In the genomic region with DNA sequence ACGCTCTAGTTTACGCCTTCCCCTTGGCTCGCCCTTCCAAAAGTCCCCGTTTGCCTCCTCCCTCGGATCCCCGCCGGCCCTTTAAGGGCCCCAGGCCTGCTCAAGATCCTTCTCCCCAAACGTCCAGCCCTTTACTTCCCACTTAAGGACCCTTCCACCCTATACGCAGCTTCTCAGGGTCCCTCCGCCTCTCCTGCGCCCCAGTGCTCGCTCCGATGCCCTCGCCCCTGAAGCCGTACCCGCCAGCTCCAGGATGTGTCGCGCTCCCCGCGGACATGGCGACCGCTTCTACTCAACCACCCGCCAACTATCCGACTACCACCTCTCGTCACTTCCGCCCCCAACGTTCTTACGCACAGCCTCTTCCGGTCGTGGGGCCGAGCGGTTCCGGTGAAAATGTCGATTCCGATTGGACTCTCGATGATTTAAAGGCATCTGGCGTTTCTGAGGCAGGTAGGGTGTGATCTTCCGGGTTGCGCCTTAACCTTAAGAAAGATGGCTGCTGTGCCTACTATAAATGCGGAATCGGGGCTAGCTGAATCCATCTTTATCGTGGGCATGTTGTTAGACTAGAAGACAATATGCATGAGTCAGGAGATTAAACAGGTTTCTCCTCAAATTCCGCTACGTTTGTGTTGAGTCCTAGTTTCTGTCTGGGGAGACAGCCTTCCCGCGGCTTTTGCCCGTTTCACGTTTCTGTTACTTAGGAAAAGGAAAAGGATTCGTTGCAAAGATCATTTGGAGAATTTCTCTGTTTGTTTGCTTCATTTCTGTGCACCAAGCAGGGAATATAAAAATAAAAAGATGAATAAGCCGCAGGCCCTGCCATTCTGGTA, we compare ENCODE assay signal across 1 cellular context.
TF ChIP-seq lines count a peak whose summit lies in the region.

A gene (minus strand): TSS at position 317 of the 836 bp plus-strand sequence. CDS start 40 bp downstream, at position 277.

TF ChIP-seq in K562, 482 proteins besides CTCF, POLR2A, EP300 and RAD21 (continued from another document and continues in another):
- TF ChIP-seq, protein P1, sequence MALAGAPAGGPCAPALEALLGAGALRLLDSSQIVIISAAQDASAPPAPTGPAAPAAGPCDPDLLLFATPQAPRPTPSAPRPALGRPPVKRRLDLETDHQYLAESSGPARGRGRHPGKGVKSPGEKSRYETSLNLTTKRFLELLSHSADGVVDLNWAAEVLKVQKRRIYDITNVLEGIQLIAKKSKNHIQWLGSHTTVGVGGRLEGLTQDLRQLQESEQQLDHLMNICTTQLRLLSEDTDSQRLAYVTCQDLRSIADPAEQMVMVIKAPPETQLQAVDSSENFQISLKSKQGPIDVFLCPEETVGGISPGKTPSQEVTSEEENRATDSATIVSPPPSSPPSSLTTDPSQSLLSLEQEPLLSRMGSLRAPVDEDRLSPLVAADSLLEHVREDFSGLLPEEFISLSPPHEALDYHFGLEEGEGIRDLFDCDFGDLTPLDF (CRISPR knock-in tag; IDR thresholded peaks at IDR 0.05) = 0 out of 2 replicates have a peak, but pooled peaks have one; percentile 31
- TF ChIP-seq TEAD4 (IDR thresholded peaks at IDR 0.05; ENCODE audit: low read length) (peak; percentile 33; the same call in 1 of the 2 replicates), TEAD4 (CRISPR knock-in tag; IDR thresholded peaks at IDR 0.05; ENCODE audit: borderline replicate concordance) (no peak), ESRRB (CRISPR knock-in tag; IDR thresholded peaks at IDR 0.05; ENCODE audit: borderline replicate concordance) (no peak), ZC3H8 (IDR thresholded peaks at IDR 0.05) (no peak), SUPT5H (IDR thresholded peaks at IDR 0.05) (peak; percentile 100), NFIX (CRISPR knock-in tag; IDR thresholded peaks at IDR 0.05; ENCODE audit: low read depth) (no peak), HDAC1 (IDR thresholded peaks at IDR 0.05) (peak in 1 of 2 experiments; percentile 91; a peak in 2 of 4 replicates), BACH1 (tag; IDR thresholded peaks at IDR 0.05) (peak; percentile 73), MYBL2 (IDR thresholded peaks at IDR 0.05; ENCODE audit: low read depth) (peak; percentile 65), MYBL2 (CRISPR knock-in tag; IDR thresholded peaks at IDR 0.05; ENCODE audit: borderline replicate concordance) (no peak), MED1 (CRISPR knock-in tag; IDR thresholded peaks at IDR 0.05; ENCODE audit: borderline replicate concordance) (no peak), EWSR1 (IDR thresholded peaks at IDR 0.05; ENCODE audit: borderline replicate concordance, low read depth, partially characterized antibody) (no peak), GABPA (tag; conservative IDR thresholded peaks at IDR 0.05; ENCODE audit: low read depth) (peak; percentile 99), BHLHE40 (IDR thresholded peaks at IDR 0.05; ENCODE audit: low read length) (no peak), PHF20 (IDR thresholded peaks at IDR 0.05; ENCODE audit: partially characterized antibody) (peak; percentile 89), PTTG1 (tag; IDR thresholded peaks at IDR 0.05; ENCODE audit: low read depth) (no peak), MTA1 (IDR thresholded peaks at IDR 0.05; ENCODE audit: borderline replicate concordance) (no peak), MECOM (CRISPR knock-in tag; IDR thresholded peaks at IDR 0.05) (no peak), DIDO1 (tag; IDR thresholded peaks at IDR 0.05; ENCODE audit: low read depth) (0 out of 2 replicates have a peak, but pooled peaks have one; percentile 56), ZNF77 (CRISPR knock-in tag; IDR thresholded peaks at IDR 0.05) (no peak), L3MBTL2 (IDR thresholded peaks at IDR 0.05) (peak; percentile 32)
- TF ChIP-seq, protein P2, sequence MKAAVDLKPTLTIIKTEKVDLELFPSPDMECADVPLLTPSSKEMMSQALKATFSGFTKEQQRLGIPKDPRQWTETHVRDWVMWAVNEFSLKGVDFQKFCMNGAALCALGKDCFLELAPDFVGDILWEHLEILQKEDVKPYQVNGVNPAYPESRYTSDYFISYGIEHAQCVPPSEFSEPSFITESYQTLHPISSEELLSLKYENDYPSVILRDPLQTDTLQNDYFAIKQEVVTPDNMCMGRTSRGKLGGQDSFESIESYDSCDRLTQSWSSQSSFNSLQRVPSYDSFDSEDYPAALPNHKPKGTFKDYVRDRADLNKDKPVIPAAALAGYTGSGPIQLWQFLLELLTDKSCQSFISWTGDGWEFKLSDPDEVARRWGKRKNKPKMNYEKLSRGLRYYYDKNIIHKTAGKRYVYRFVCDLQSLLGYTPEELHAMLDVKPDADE (conservative IDR thresholded peaks at IDR 0.05; ENCODE audit: control insufficient read depth, low read depth, low read length) = peak; percentile 52; the same call in 1 of the 2 replicates
- TF ChIP-seq, protein P3, sequence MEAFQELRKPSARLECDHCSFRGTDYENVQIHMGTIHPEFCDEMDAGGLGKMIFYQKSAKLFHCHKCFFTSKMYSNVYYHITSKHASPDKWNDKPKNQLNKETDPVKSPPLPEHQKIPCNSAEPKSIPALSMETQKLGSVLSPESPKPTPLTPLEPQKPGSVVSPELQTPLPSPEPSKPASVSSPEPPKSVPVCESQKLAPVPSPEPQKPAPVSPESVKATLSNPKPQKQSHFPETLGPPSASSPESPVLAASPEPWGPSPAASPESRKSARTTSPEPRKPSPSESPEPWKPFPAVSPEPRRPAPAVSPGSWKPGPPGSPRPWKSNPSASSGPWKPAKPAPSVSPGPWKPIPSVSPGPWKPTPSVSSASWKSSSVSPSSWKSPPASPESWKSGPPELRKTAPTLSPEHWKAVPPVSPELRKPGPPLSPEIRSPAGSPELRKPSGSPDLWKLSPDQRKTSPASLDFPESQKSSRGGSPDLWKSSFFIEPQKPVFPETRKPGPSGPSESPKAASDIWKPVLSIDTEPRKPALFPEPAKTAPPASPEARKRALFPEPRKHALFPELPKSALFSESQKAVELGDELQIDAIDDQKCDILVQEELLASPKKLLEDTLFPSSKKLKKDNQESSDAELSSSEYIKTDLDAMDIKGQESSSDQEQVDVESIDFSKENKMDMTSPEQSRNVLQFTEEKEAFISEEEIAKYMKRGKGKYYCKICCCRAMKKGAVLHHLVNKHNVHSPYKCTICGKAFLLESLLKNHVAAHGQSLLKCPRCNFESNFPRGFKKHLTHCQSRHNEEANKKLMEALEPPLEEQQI (IDR thresholded peaks at IDR 0.05) = 0 out of 2 replicates have a peak, but pooled peaks have one; percentile 28
- TF ChIP-seq, protein P4, sequence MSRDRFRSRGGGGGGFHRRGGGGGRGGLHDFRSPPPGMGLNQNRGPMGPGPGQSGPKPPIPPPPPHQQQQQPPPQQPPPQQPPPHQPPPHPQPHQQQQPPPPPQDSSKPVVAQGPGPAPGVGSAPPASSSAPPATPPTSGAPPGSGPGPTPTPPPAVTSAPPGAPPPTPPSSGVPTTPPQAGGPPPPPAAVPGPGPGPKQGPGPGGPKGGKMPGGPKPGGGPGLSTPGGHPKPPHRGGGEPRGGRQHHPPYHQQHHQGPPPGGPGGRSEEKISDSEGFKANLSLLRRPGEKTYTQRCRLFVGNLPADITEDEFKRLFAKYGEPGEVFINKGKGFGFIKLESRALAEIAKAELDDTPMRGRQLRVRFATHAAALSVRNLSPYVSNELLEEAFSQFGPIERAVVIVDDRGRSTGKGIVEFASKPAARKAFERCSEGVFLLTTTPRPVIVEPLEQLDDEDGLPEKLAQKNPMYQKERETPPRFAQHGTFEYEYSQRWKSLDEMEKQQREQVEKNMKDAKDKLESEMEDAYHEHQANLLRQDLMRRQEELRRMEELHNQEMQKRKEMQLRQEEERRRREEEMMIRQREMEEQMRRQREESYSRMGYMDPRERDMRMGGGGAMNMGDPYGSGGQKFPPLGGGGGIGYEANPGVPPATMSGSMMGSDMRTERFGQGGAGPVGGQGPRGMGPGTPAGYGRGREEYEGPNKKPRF (IDR thresholded peaks at IDR 0.05; ENCODE audit: low read depth, low read length) = no peak
- TF ChIP-seq, protein P5, sequence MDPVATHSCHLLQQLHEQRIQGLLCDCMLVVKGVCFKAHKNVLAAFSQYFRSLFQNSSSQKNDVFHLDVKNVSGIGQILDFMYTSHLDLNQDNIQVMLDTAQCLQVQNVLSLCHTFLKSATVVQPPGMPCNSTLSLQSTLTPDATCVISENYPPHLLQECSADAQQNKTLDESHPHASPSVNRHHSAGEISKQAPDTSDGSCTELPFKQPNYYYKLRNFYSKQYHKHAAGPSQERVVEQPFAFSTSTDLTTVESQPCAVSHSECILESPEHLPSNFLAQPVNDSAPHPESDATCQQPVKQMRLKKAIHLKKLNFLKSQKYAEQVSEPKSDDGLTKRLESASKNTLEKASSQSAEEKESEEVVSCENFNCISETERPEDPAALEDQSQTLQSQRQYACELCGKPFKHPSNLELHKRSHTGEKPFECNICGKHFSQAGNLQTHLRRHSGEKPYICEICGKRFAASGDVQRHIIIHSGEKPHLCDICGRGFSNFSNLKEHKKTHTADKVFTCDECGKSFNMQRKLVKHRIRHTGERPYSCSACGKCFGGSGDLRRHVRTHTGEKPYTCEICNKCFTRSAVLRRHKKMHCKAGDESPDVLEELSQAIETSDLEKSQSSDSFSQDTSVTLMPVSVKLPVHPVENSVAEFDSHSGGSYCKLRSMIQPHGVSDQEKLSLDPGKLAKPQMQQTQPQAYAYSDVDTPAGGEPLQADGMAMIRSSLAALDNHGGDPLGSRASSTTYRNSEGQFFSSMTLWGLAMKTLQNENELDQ (CRISPR knock-in tag; IDR thresholded peaks at IDR 0.05; ENCODE audit: borderline replicate concordance) = no peak
- TF ChIP-seq, protein P6, sequence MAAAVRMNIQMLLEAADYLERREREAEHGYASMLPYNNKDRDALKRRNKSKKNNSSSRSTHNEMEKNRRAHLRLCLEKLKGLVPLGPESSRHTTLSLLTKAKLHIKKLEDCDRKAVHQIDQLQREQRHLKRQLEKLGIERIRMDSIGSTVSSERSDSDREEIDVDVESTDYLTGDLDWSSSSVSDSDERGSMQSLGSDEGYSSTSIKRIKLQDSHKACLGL (CRISPR knock-in tag; IDR thresholded peaks at IDR 0.05; ENCODE audit: borderline replicate concordance, poor library complexity, severe bottlenecking) = peak; percentile 49
- TF ChIP-seq, protein P7, sequence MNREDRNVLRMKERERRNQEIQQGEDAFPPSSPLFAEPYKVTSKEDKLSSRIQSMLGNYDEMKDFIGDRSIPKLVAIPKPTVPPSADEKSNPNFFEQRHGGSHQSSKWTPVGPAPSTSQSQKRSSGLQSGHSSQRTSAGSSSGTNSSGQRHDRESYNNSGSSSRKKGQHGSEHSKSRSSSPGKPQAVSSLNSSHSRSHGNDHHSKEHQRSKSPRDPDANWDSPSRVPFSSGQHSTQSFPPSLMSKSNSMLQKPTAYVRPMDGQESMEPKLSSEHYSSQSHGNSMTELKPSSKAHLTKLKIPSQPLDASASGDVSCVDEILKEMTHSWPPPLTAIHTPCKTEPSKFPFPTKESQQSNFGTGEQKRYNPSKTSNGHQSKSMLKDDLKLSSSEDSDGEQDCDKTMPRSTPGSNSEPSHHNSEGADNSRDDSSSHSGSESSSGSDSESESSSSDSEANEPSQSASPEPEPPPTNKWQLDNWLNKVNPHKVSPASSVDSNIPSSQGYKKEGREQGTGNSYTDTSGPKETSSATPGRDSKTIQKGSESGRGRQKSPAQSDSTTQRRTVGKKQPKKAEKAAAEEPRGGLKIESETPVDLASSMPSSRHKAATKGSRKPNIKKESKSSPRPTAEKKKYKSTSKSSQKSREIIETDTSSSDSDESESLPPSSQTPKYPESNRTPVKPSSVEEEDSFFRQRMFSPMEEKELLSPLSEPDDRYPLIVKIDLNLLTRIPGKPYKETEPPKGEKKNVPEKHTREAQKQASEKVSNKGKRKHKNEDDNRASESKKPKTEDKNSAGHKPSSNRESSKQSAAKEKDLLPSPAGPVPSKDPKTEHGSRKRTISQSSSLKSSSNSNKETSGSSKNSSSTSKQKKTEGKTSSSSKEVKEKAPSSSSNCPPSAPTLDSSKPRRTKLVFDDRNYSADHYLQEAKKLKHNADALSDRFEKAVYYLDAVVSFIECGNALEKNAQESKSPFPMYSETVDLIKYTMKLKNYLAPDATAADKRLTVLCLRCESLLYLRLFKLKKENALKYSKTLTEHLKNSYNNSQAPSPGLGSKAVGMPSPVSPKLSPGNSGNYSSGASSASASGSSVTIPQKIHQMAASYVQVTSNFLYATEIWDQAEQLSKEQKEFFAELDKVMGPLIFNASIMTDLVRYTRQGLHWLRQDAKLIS (CRISPR knock-in tag; IDR thresholded peaks at IDR 0.05) = peak; percentile 96
- TF ChIP-seq, protein P8, sequence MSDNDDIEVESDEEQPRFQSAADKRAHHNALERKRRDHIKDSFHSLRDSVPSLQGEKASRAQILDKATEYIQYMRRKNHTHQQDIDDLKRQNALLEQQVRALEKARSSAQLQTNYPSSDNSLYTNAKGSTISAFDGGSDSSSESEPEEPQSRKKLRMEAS (CRISPR knock-in tag; IDR thresholded peaks at IDR 0.05) = peak; percentile 76
- TF ChIP-seq, protein P9, sequence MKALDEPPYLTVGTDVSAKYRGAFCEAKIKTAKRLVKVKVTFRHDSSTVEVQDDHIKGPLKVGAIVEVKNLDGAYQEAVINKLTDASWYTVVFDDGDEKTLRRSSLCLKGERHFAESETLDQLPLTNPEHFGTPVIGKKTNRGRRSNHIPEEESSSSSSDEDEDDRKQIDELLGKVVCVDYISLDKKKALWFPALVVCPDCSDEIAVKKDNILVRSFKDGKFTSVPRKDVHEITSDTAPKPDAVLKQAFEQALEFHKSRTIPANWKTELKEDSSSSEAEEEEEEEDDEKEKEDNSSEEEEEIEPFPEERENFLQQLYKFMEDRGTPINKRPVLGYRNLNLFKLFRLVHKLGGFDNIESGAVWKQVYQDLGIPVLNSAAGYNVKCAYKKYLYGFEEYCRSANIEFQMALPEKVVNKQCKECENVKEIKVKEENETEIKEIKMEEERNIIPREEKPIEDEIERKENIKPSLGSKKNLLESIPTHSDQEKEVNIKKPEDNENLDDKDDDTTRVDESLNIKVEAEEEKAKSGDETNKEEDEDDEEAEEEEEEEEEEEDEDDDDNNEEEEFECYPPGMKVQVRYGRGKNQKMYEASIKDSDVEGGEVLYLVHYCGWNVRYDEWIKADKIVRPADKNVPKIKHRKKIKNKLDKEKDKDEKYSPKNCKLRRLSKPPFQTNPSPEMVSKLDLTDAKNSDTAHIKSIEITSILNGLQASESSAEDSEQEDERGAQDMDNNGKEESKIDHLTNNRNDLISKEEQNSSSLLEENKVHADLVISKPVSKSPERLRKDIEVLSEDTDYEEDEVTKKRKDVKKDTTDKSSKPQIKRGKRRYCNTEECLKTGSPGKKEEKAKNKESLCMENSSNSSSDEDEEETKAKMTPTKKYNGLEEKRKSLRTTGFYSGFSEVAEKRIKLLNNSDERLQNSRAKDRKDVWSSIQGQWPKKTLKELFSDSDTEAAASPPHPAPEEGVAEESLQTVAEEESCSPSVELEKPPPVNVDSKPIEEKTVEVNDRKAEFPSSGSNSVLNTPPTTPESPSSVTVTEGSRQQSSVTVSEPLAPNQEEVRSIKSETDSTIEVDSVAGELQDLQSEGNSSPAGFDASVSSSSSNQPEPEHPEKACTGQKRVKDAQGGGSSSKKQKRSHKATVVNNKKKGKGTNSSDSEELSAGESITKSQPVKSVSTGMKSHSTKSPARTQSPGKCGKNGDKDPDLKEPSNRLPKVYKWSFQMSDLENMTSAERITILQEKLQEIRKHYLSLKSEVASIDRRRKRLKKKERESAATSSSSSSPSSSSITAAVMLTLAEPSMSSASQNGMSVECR (CRISPR knock-in tag; IDR thresholded peaks at IDR 0.05) = peak; percentile 93
